In genomic region chr4:144714166-144714565, GRCh38 we compare ENCODE assay signal across 18 cellular contexts.
"Had no signal": no experiment of that assay in that cellular context is flagged by ENCODE, and none has a peak within 500 bp of the region (broad histone marks: within the 10 kb centered on the region; RNA-seq: fewer than 3 reads in every experiment).

No MANE protein-coding gene starts in this region.

- H3K4me3 ChIP-seq: colonic mucosa, gastroesophageal sphincter, skin epidermis, testis, tibial nerve, upper lobe of right lung had no signal

- H3K27ac Mint-ChIP-seq: immature natural killer cell; naive thymus-derived CD8-positive, alpha-beta T cell; stimulated activated naive B cell treated with anti-CD40 and anti-IgM and Interleukin-4, amounts not matched to agents 10 μg/mL and 1 μg/mL and 100 μg/mL, for 72 hours; stimulated activated naive CD8-positive, alpha-beta T cell treated with anti-CD3 and anti-CD28 coated beads, Interleukin-15, amount 100 ng/mL, for 72 hours had no signal

- H3K27ac ChIP-seq: colonic mucosa, gastroesophageal sphincter, neutrophil, skin epidermis, testis, tibial nerve, upper lobe of right lung had no signal

- H3K4me1 Mint-ChIP-seq: immature natural killer cell; stimulated activated naive CD8-positive, alpha-beta T cell treated with anti-CD3 and anti-CD28 coated beads, Interleukin-15, amount 100 ng/mL, for 72 hours had no signal

- H3K36me3 ChIP-seq: colonic mucosa, gastroesophageal sphincter, neutrophil, tibial nerve had no signal

- H3K9me3 Mint-ChIP-seq: stimulated activated naive B cell treated with anti-CD40 and anti-IgM and Interleukin-4, amounts not matched to agents 10 μg/mL and 1 μg/mL and 100 μg/mL, for 72 hours; stimulated activated naive CD8-positive, alpha-beta T cell treated with anti-CD3 and anti-CD28 coated beads, Interleukin-15, amount 100 ng/mL, for 72 hours had no signal

- H3K27me3 ChIP-seq: colonic mucosa, gastroesophageal sphincter, neutrophil, testis, tibial nerve, upper lobe of right lung had no signal

- DNase-seq: colonic mucosa; dermis blood vessel endothelial cell; glutamatergic neuron; immature natural killer cell; left colon; naive thymus-derived CD8-positive, alpha-beta T cell; posterior cingulate gyrus; stimulated activated CD4-positive, alpha-beta T cell treated with anti-CD3 and anti-CD28 coated beads, Interleukin-2, amount 100 ng/mL, for 24 hours; stimulated activated CD4-positive, alpha-beta T cell treated with anti-CD3 and anti-CD28 coated beads, Interleukin-4, amount 100 ng/mL, for 4 hours; stimulated activated naive B cell treated with anti-CD40 and anti-IgM and Interleukin-4, amounts not matched to agents 10 μg/mL and 1 μg/mL and 100 μg/mL, for 72 hours; stimulated activated naive CD8-positive, alpha-beta T cell treated with anti-CD3 and anti-CD28 coated beads, Interleukin-15, amount 100 ng/mL, for 72 hours; testis; upper lobe of right lung had no signal

- H3K27me3 Mint-ChIP-seq: stimulated activated naive B cell treated with anti-CD40 and anti-IgM and Interleukin-4, amounts not matched to agents 10 μg/mL and 1 μg/mL and 100 μg/mL, for 72 hours; stimulated activated naive CD8-positive, alpha-beta T cell treated with anti-CD3 and anti-CD28 coated beads, Interleukin-15, amount 100 ng/mL, for 72 hours had no signal

- H3K36me3 Mint-ChIP-seq: immature natural killer cell; naive thymus-derived CD8-positive, alpha-beta T cell; stimulated activated naive B cell treated with anti-CD40 and anti-IgM and Interleukin-4, amounts not matched to agents 10 μg/mL and 1 μg/mL and 100 μg/mL, for 72 hours had no signal

- ATAC-seq: gastroesophageal sphincter; left colon; naive thymus-derived CD8-positive, alpha-beta T cell; sciatic nerve; stimulated activated naive B cell treated with anti-CD40 and anti-IgM and Interleukin-4, amounts not matched to agents 10 μg/mL and 1 μg/mL and 100 μg/mL, for 72 hours; stimulated activated naive CD8-positive, alpha-beta T cell treated with anti-CD3 and anti-CD28 coated beads, Interleukin-15, amount 100 ng/mL, for 72 hours; upper lobe of right lung had no signal

- H3K4me1 ChIP-seq: colonic mucosa, gastroesophageal sphincter, testis, upper lobe of right lung had no signal

- H3K4me3 Mint-ChIP-seq: immature natural killer cell; naive thymus-derived CD8-positive, alpha-beta T cell; stimulated activated naive B cell treated with anti-CD40 and anti-IgM and Interleukin-4, amounts not matched to agents 10 μg/mL and 1 μg/mL and 100 μg/mL, for 72 hours; stimulated activated naive CD8-positive, alpha-beta T cell treated with anti-CD3 and anti-CD28 coated beads, Interleukin-15, amount 100 ng/mL, for 72 hours had no signal
